2 cellular contexts compared by ENCODE assay signal in the genomic region with DNA sequence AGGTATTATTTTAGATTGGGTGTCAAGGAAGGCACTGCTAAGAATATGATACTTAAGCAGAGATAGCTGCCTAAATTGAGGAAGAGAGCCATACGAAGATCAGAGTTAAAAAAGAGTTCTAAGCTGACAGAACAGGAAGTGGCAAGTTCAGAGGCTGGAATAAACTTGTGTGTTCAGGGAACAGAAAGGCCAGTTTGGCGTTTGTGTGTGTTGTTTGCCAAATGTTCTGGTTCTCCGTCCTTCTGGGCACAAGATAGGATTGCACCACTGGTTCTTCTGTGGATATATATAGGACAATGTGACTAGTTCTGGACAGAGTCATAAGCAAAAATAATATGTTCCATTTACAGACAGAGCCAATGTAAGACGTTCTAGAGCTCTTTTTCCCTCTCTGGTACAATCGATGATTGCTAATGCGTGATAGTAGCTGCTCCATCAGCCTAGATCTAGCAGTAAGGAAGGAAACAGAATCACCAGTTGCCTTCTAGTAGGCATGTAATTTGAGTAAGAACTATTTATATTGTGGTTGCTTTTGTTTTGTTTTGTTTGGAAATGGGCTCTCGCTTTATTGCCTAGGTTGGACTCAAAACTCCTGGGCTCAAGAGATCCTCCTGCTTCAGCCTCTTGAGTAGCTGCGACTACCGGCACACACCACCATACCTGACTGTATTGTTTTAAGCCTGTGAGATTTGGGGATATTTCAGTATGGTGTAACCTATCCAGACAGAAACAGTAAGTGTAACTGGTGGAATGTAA.
TF ChIP-seq lines count a peak whose summit lies in the region.

No MANE protein-coding gene starts in this region.

TF ChIP-seq in HepG2, 621 proteins besides CTCF, POLR2A, EP300 and RAD21:
- TF ChIP-seq FOXC1 (CRISPR knock-in tag; IDR thresholded peaks at IDR 0.05; ENCODE audit: borderline replicate concordance) = no peak
- TF ChIP-seq, protein P1, sequence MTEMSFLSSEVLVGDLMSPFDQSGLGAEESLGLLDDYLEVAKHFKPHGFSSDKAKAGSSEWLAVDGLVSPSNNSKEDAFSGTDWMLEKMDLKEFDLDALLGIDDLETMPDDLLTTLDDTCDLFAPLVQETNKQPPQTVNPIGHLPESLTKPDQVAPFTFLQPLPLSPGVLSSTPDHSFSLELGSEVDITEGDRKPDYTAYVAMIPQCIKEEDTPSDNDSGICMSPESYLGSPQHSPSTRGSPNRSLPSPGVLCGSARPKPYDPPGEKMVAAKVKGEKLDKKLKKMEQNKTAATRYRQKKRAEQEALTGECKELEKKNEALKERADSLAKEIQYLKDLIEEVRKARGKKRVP (CRISPR knock-in tag; IDR thresholded peaks at IDR 0.05) = no peak
- no peak for TF ChIP-seq TCF12 (IDR thresholded peaks at IDR 0.05)
- no peak for TF ChIP-seq TCF12 (CRISPR knock-in tag; IDR thresholded peaks at IDR 0.05)
- no peak for TF ChIP-seq ZKSCAN5 (CRISPR knock-in tag; IDR thresholded peaks at IDR 0.05)
- TF ChIP-seq ZMYM3 (CRISPR knock-in tag; IDR thresholded peaks at IDR 0.05) = no peak
- no peak for TF ChIP-seq TCF7L2 (IDR thresholded peaks at IDR 0.05; ENCODE audit: low read depth, low read length)
- TF ChIP-seq NFAT5 (CRISPR knock-in tag; IDR thresholded peaks at IDR 0.05) = no peak
- TF ChIP-seq, protein P2, sequence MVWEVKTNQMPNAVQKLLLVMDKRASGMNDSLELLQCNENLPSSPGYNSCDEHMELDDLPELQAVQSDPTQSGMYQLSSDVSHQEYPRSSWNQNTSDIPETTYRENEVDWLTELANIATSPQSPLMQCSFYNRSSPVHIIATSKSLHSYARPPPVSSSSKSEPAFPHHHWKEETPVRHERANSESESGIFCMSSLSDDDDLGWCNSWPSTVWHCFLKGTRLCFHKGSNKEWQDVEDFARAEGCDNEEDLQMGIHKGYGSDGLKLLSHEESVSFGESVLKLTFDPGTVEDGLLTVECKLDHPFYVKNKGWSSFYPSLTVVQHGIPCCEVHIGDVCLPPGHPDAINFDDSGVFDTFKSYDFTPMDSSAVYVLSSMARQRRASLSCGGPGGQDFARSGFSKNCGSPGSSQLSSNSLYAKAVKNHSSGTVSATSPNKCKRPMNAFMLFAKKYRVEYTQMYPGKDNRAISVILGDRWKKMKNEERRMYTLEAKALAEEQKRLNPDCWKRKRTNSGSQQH (CRISPR knock-in tag; IDR thresholded peaks at IDR 0.05; ENCODE audit: low read depth) = no peak
- TF ChIP-seq KDM6A (CRISPR knock-in tag; IDR thresholded peaks at IDR 0.05; ENCODE audit: low read depth) = no peak
- TF ChIP-seq ZNF225 (CRISPR knock-in tag; IDR thresholded peaks at IDR 0.05) = no peak
- TF ChIP-seq GLMP (CRISPR knock-in tag; IDR thresholded peaks at IDR 0.05; ENCODE audit: borderline replicate concordance) = no peak
- TF ChIP-seq ZNF264 (CRISPR knock-in tag; IDR thresholded peaks at IDR 0.05) = no peak

TF ChIP-seq in WTC11, 78 proteins besides CTCF, POLR2A, EP300 and RAD21:
- TF ChIP-seq, protein P3, sequence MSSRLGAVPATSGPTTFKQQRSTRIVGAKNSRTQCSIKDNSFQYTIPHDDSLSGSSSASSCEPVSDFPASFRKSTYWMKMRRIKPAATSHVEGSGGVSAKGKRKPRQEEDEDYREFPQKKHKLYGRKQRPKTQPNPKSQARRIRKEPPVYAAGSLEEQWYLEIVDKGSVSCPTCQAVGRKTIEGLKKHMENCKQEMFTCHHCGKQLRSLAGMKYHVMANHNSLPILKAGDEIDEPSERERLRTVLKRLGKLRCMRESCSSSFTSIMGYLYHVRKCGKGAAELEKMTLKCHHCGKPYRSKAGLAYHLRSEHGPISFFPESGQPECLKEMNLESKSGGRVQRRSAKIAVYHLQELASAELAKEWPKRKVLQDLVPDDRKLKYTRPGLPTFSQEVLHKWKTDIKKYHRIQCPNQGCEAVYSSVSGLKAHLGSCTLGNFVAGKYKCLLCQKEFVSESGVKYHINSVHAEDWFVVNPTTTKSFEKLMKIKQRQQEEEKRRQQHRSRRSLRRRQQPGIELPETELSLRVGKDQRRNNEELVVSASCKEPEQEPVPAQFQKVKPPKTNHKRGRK (CRISPR knock-in tag; IDR thresholded peaks at IDR 0.05; ENCODE audit: borderline replicate concordance) = no peak
- no peak for TF ChIP-seq JUN (CRISPR knock-in tag; IDR thresholded peaks at IDR 0.05)
- TF ChIP-seq PRRX2 (CRISPR knock-in tag; IDR thresholded peaks at IDR 0.05) = no peak
- TF ChIP-seq, protein P4, sequence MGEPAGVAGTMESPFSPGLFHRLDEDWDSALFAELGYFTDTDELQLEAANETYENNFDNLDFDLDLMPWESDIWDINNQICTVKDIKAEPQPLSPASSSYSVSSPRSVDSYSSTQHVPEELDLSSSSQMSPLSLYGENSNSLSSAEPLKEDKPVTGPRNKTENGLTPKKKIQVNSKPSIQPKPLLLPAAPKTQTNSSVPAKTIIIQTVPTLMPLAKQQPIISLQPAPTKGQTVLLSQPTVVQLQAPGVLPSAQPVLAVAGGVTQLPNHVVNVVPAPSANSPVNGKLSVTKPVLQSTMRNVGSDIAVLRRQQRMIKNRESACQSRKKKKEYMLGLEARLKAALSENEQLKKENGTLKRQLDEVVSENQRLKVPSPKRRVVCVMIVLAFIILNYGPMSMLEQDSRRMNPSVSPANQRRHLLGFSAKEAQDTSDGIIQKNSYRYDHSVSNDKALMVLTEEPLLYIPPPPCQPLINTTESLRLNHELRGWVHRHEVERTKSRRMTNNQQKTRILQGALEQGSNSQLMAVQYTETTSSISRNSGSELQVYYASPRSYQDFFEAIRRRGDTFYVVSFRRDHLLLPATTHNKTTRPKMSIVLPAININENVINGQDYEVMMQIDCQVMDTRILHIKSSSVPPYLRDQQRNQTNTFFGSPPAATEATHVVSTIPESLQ (CRISPR knock-in tag; IDR thresholded peaks at IDR 0.05) = no peak
- TF ChIP-seq, protein P5, sequence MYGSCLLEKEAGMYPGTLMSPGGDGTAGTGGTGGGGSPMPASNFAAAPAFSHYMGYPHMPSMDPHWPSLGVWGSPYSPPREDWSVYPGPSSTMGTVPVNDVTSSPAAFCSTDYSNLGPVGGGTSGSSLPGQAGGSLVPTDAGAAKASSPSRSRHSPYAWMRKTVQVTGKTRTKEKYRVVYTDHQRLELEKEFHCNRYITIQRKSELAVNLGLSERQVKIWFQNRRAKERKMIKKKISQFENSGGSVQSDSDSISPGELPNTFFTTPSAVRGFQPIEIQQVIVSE (CRISPR knock-in tag; IDR thresholded peaks at IDR 0.05; ENCODE audit: borderline replicate concordance) = no peak
- no peak for TF ChIP-seq NFATC4 (CRISPR knock-in tag; IDR thresholded peaks at IDR 0.05)
- TF ChIP-seq OVOL2 (CRISPR knock-in tag; IDR thresholded peaks at IDR 0.05; ENCODE audit: borderline replicate concordance) = no peak
- no peak for TF ChIP-seq TCF7 (CRISPR knock-in tag; IDR thresholded peaks at IDR 0.05; ENCODE audit: low read depth)
- TF ChIP-seq IRF1 (CRISPR knock-in tag; IDR thresholded peaks at IDR 0.05) = no peak
- no peak for TF ChIP-seq HMGA2 (CRISPR knock-in tag; IDR thresholded peaks at IDR 0.05)
- TF ChIP-seq GTF2I (CRISPR knock-in tag; conservative IDR thresholded peaks at IDR 0.05) = no peak
- no peak for TF ChIP-seq FOXK1 (CRISPR knock-in tag; IDR thresholded peaks at IDR 0.05)
- TF ChIP-seq MYBL2 (CRISPR knock-in tag; IDR thresholded peaks at IDR 0.05) = no peak
- no peak for TF ChIP-seq ZNF281 (CRISPR knock-in tag; IDR thresholded peaks at IDR 0.05)
- no peak for TF ChIP-seq ZNF396 (CRISPR knock-in tag; IDR thresholded peaks at IDR 0.05; ENCODE audit: borderline replicate concordance)
- no peak for TF ChIP-seq GABPB1 (CRISPR knock-in tag; IDR thresholded peaks at IDR 0.05)
- TF ChIP-seq AFF4 (CRISPR knock-in tag; IDR thresholded peaks at IDR 0.05; ENCODE audit: borderline replicate concordance) = no peak
- TF ChIP-seq STAT6 (CRISPR knock-in tag; conservative IDR thresholded peaks at IDR 0.05; ENCODE audit: low read depth) = no peak
- TF ChIP-seq ZNF232 (CRISPR knock-in tag; IDR thresholded peaks at IDR 0.05) = no peak
- TF ChIP-seq ZNF263 (CRISPR knock-in tag; IDR thresholded peaks at IDR 0.05; ENCODE audit: low read depth) = no peak
